29 cellular contexts compared by ENCODE assay signal in the genomic region with DNA sequence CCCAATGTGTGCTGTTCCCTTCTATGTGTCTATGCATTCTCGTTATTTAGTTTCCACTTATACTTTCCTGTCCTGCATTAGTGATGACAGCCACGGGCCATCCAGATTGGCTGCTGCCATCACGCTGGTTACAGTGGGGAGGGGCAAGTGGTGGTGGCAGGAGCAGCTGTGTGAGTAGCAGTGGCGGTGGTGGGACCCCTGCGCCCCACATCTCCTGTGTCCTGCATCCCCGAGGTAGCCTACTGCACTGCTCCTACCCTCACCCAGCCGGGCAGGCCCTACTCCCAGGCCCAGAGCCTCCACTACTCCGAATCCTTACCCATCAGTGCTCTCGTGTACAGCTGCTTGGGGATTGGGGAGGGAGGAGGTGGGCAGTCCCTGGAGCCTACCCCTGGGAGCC.
"Had no signal": no experiment of that assay in that cellular context is flagged by ENCODE, and none has a peak within 500 bp of the region (broad histone marks: within the 10 kb centered on the region; RNA-seq: fewer than 3 reads in every experiment).

No MANE protein-coding gene starts in this region.

- H3K9me3 ChIP-seq: gastrocnemius medialis, ovary, right lobe of liver, testis, uterus had no signal

- H3K27me3 Mint-ChIP-seq: naive thymus-derived CD8-positive, alpha-beta T cell; type B pancreatic cell had no signal

- H3K27ac ChIP-seq: epithelial cell of prostate, gastrocnemius medialis, hepatocyte, ovary, right lobe of liver, stomach, testis, tibial artery, uterus had no signal

- H3K36me3 Mint-ChIP-seq: naive thymus-derived CD8-positive, alpha-beta T cell; type B pancreatic cell had no signal

- H3K4me1 Mint-ChIP-seq: endodermal cell; naive thymus-derived CD8-positive, alpha-beta T cell; nephron progenitor cell had no signal

- H3K4me3 Mint-ChIP-seq: endodermal cell; naive thymus-derived CD8-positive, alpha-beta T cell; nephron progenitor cell; type B pancreatic cell had no signal

- H3K4me2 ChIP-seq: hepatocyte, smooth muscle cell had no signal

- H3K27me3 ChIP-seq: gastrocnemius medialis, hepatocyte, ovary, right lobe of liver, stomach, testis, tibial artery, uterus had no signal

- DNase-seq: cortex of kidney; endodermal cell; foreskin fibroblast; gastrocnemius medialis; head of caudate nucleus; kidney; mammary epithelial cell; mesendoderm; midbrain; naive thymus-derived CD8-positive, alpha-beta T cell; nephron progenitor cell; ovary; posterior cingulate gyrus; right lobe of liver; stimulated activated CD4-positive, alpha-beta T cell treated with anti-CD3 and anti-CD28 coated beads, Interleukin-12 subunit alpha, Interleukin-12 subunit beta, amount 100 ng/mL, for 4 hours; stimulated activated CD4-positive, alpha-beta T cell treated with anti-CD3 and anti-CD28 coated beads, Interleukin-1b, Interleukin-23, amount 100 ng/mL, for 48 hours; stimulated activated CD4-positive, alpha-beta T cell treated with anti-CD3 and anti-CD28 coated beads, Interleukin-4, amount 100 ng/mL, for 1 hour; stimulated activated CD8-positive, alpha-beta memory T cell treated with anti-CD3 and anti-CD28 coated beads, Interleukin-4, amount 100 ng/mL, for 48 hours; stimulated activated naive CD4-positive, alpha-beta T cell treated with Interleukin-2 at 50 U/mL for 16 hours; stomach; testis; tibial artery; uterus had no signal

- H3K4me1 ChIP-seq: gastrocnemius medialis, right lobe of liver, stomach, testis, tibial artery, uterus had no signal

- ATAC-seq: esophagus mucosa; gastrocnemius medialis; left lobe of liver; naive thymus-derived CD8-positive, alpha-beta T cell had no signal

- H3K36me3 ChIP-seq: gastrocnemius medialis, ovary, right lobe of liver, stomach, tibial artery, uterus had no signal

- H2AFZ ChIP-seq: hepatocyte had no signal

- H3K79me2 ChIP-seq: hepatocyte had no signal

- H3K27ac Mint-ChIP-seq: endodermal cell; naive thymus-derived CD8-positive, alpha-beta T cell; nephron progenitor cell; type B pancreatic cell had no signal

- H3K4me3 ChIP-seq: gastrocnemius medialis, hepatocyte, ovary, right lobe of liver, smooth muscle cell, stomach, testis, tibial artery, uterus had no signal
